11 cellular contexts compared by ENCODE assay signal in the genomic region with DNA sequence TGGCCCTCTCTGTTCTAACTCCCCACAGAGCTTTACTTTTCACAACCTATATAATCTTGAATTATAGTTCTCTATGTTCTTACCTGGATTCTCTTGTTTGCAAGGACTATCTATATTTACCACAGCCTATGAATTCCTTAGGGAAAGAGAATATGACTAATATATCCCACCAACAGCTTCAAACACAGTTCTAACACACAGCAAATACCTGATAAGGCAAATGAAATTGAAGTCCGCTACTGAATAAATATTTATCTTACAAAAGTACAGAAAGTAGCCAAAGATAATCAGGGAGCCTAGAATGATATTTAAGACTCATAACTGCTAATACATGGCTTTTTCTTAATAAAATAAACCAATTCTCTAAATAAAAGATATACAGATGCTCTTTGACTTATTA.
"Had no signal": no experiment of that assay in that cellular context is flagged by ENCODE, and none has a peak within 500 bp of the region (broad histone marks: within the 10 kb centered on the region; RNA-seq: fewer than 3 reads in every experiment).

No MANE protein-coding gene starts in this region.

- DNase-seq: GM23248, GOT3, H7, H9, HCEC 1CT, HFFc6 had no signal

- FAIRE-seq: H1, H54 had no signal

- H3K4me3 Mint-ChIP-seq: GM23338, H9, HFFc6 had no signal

- H3K9me3 ChIP-seq: HAP-1 had no signal

- ATAC-seq: GM23338, HCT116 had no signal

- H3K36me3 ChIP-seq: HAP-1 had no signal

- H3K27ac ChIP-seq: GM23248 had no signal

- H3K27ac Mint-ChIP-seq: GM23338, H9, HFFc6 had no signal

- H3K4me3 ChIP-seq: GM23248, GM23338, HAP-1 had no signal

- H3K9me3 Mint-ChIP-seq: GM23338, H9 had no signal

- H3K4me1 ChIP-seq: HAP-1 had no signal
